In genomic region chr7:70153946-70154345, GRCh38 we compare ENCODE assay signal across 18 cellular contexts.
"Had no signal": no experiment of that assay in that cellular context is flagged by ENCODE, and none has a peak within 500 bp of the region (broad histone marks: within the 10 kb centered on the region; RNA-seq: fewer than 3 reads in every experiment).

No MANE protein-coding gene starts in this region.

- H3K36me3 ChIP-seq: SJCRH30 had no signal

- H3K27ac ChIP-seq: KMS-11, SJCRH30 had no signal

- ATAC-seq: HepG2, K562, SK-N-SH treated with all-trans-retinoic acid at 6 μM for 48 hours, T-helper 17 cell had no signal

- FAIRE-seq: HepG2, K562, RCC 7860 had no signal

- H3K27me3 ChIP-seq: SJCRH30 had no signal

- H3K4me3 ChIP-seq: K562, SJCRH30 had no signal

- H3K4me2 ChIP-seq: KMS-11 had no signal

- H3K9ac ChIP-seq: KMS-11 had no signal

- DNase-seq: Kasumi-1, MM.1S, NCI-H1092 treated with DMSO at 0.1 percent for 48 hours, NCI-H1436, NCI-H1694 treated with DMSO at 0.1 percent for 48 hours, NCI-H524, NCI-H526 treated with DMSO at 0.1 percent for 48 hours, NCI-H774, RPMI8226, SHP77, SJCRH30, T-helper 1 cell, T-helper 17 cell had no signal
